ENCODE assay signal across 24 cellular contexts in genomic region chr3:41000471-41000870, GRCh38.
A peak's percentile ranks its signal among the peaks of the same experiment; 100 is the strongest.
DNase-seq lines count a peak whose midpoint lies in the region; ATAC-seq and TF ChIP-seq lines count a peak whose summit lies in the region.
"Had no signal": no experiment of that assay in that cellular context is flagged by ENCODE, and none has a peak within 500 bp of the region (broad histone marks: within the 10 kb centered on the region; RNA-seq: fewer than 3 reads in every experiment).

No MANE protein-coding gene starts in this region.

- H3K9me3 Mint-ChIP-seq in chondrocyte (ENCODE audit: low read depth) = no peaks in the 10 kb centered on the region
- no peaks in the 10 kb centered on the region for H3K9me3 Mint-ChIP-seq in Calu3 (ENCODE audit: low read depth, unreplicated experiment)
- H3K9me3 Mint-ChIP-seq: activated naive CD8-positive, alpha-beta T cell treated with anti-CD3 and anti-CD28 coated beads for 36 hours; activated T-cell treated with anti-CD3 and anti-CD28 coated beads, Interleukin-2, amount 50 U/mL, for 72 hours had no signal

- peaks cover 12% of the 10 kb centered on the region for H3K27me3 Mint-ChIP-seq in chondrocyte (ENCODE audit: low read depth)
- H3K27me3 Mint-ChIP-seq in Calu3 (ENCODE audit: unreplicated experiment) = peaks cover 23% of the 10 kb centered on the region

- WGBS in right cardiac atrium = 31% methylated on average over 6 of the region's 6 CpGs

- H3K36me3 Mint-ChIP-seq in chondrocyte (ENCODE audit: low read depth) = no peaks in the 10 kb centered on the region
- H3K36me3 Mint-ChIP-seq in Calu3 (ENCODE audit: insufficient read depth, unreplicated experiment) = no peaks in the 10 kb centered on the region
- H3K36me3 Mint-ChIP-seq: activated naive CD8-positive, alpha-beta T cell treated with anti-CD3 and anti-CD28 coated beads for 36 hours had no signal

- H3K27me3 ChIP-seq in right cardiac atrium (ENCODE audit: control insufficient read depth, insufficient read depth) (no peaks in the 10 kb centered on the region), upper lobe of right lung (no peaks in the 10 kb centered on the region)
- H3K27me3 ChIP-seq: esophagus muscularis mucosa, right lobe of liver, SJSA1, stomach, uterus had no signal

- CTCF ChIA-PET in Calu3 (lab: Charles Lee) = no interaction called here

- intact Hi-C loops in right cardiac atrium (cut with DNase I) = no loop called here
- intact Hi-C loops in upper lobe of right lung (cut with DNase I) = no loop called here
- intact Hi-C loops in Calu3 (cut with micrococcal nuclease; ENCODE audit: unreplicated experiment) = no loop called here

- no TSS peak for BruUV-seq in Calu3 (replicated peaks; lab: Mats Ljungman, UMichigan)

- peak; percentile 93 for DNase-seq in NCI-H446 treated with DMSO at 0.1 percent for 48 hours (lab: John Stamatoyannopoulos, UW)
- no peak for DNase-seq in chondrocyte (ENCODE audit: low spot score)
- no peak for DNase-seq in right cardiac atrium
- DNase-seq in upper lobe of right lung = no peak
- no peak for DNase-seq in stimulated activated CD4-positive, alpha-beta T cell treated with anti-CD3 and anti-CD28 coated beads, Interleukin-2, amount 100 ng/mL, for 48 hours
- no peak for DNase-seq in SKM-1 treated with dmso at 0.1 percent for 144 hours (lab: John Stamatoyannopoulos, UW; ENCODE audit: unreplicated experiment)
- DNase-seq in Calu3 = no peak
- DNase-seq: activated naive CD8-positive, alpha-beta T cell treated with anti-CD3 and anti-CD28 coated beads for 36 hours; activated T-cell treated with anti-CD3 and anti-CD28 coated beads, Interleukin-2, amount 50 U/mL, for 72 hours; AML-193; effector CD8-positive, alpha-beta T cell; HFFc6; midbrain; NCI-H1105; NCI-H2081 treated with DMSO at 0.1 percent for 48 hours; NCI-H69; OCI-M1; right lobe of liver; stimulated activated CD4-positive, alpha-beta T cell treated with anti-CD3 and anti-CD28 coated beads, Interleukin-2, amount 100 ng/mL, for 24 hours; stomach; uterus had no signal

- H3K4me1 ChIP-seq in right cardiac atrium (ENCODE audit: control insufficient read depth, insufficient read depth, low read length) (peaks cover 4% of the 10 kb centered on the region), upper lobe of right lung (peaks cover 5% of the 10 kb centered on the region)
- H3K4me1 ChIP-seq: right lobe of liver, SJSA1, uterus had no signal

- H3K4me3 ChIP-seq in right cardiac atrium (ENCODE audit: low read length) (no peak overlapping the region), upper lobe of right lung (no peak overlapping the region)
- H3K4me3 ChIP-seq: esophagus muscularis mucosa, right lobe of liver, SJSA1, stomach, uterus had no signal

- H3K27ac ChIP-seq in right cardiac atrium (ENCODE audit: low read length) (no peak overlapping the region), upper lobe of right lung (no peak overlapping the region)
- H3K27ac ChIP-seq: esophagus muscularis mucosa, KMS-11, right lobe of liver, SJSA1, stomach, uterus had no signal

- H3K27ac Mint-ChIP-seq in chondrocyte (ENCODE audit: unreplicated experiment) (peak overlapping the region; percentile 60), Calu3 (ENCODE audit: unreplicated experiment) (no peak overlapping the region)
- H3K27ac Mint-ChIP-seq: activated naive CD8-positive, alpha-beta T cell treated with anti-CD3 and anti-CD28 coated beads for 36 hours; activated T-cell treated with anti-CD3 and anti-CD28 coated beads, Interleukin-2, amount 50 U/mL, for 72 hours; HFFc6 had no signal

- H3K9me3 ChIP-seq in right cardiac atrium (ENCODE audit: control insufficient read depth, low read length) (no peaks in the 10 kb centered on the region), upper lobe of right lung (no peaks in the 10 kb centered on the region)
- H3K9me3 ChIP-seq: esophagus muscularis mucosa, right lobe of liver, SJSA1, stomach, uterus had no signal

- no peaks in the 10 kb centered on the region for H3K36me3 ChIP-seq in upper lobe of right lung
- H3K36me3 ChIP-seq: esophagus muscularis mucosa, right lobe of liver, SJSA1, stomach, uterus had no signal

- ATAC-seq in right cardiac atrium (peak; percentile 85 to 91), upper lobe of right lung (peak; percentile 42)
- ATAC-seq: activated T-cell treated with anti-CD3 and anti-CD28 coated beads, Interleukin-2, amount 50 U/mL, for 72 hours; right lobe of liver had no signal

- H3K4me1 Mint-ChIP-seq in chondrocyte (ENCODE audit: low read depth) (peaks cover 43% of the 10 kb centered on the region), Calu3 (ENCODE audit: low read depth, unreplicated experiment) (no peaks in the 10 kb centered on the region)

- TF ChIP-seq CTCF in chondrocyte (IDR thresholded peaks at IDR 0.05) (no peak), upper lobe of right lung (IDR thresholded peaks at IDR 0.05) (no peak), Calu3 (IDR thresholded peaks at IDR 0.05; ENCODE audit: unreplicated experiment) (no peak)

- H3K4me3 Mint-ChIP-seq in chondrocyte (ENCODE audit: unreplicated experiment) = peak overlapping the region; percentile 6
- no peak overlapping the region for H3K4me3 Mint-ChIP-seq in Calu3 (ENCODE audit: low read depth, unreplicated experiment)
- H3K4me3 Mint-ChIP-seq: activated naive CD8-positive, alpha-beta T cell treated with anti-CD3 and anti-CD28 coated beads for 36 hours; activated T-cell treated with anti-CD3 and anti-CD28 coated beads, Interleukin-2, amount 50 U/mL, for 72 hours; HFFc6 had no signal
